ENCODE assay signal across 24 cellular contexts in the genomic region with DNA sequence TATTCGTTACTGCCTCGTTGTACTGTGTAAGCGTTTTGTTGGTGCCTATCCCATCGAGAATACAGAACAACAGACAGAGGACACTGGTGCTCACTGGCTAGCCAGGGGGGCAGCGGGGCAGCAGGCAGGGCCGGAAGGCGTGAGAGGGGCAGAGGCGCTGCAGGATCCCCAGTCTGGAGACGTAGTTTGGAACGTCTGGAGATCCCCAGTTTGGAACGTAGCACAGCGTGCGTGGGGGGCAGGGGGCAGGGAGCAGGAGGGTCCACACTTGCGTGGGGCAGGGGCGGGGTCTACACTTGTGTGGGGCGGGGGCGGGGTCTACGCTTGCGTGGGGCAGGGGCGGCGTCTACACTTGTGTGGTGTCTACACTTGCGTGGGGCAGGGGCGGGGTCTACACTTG.
DNase-seq lines count a peak whose midpoint lies in the region; ATAC-seq, FAIRE-seq and TF ChIP-seq lines count a peak whose summit lies in the region.
"Had no signal": no experiment of that assay in that cellular context is flagged by ENCODE, and none has a peak within 500 bp of the region (broad histone marks: within the 10 kb centered on the region; RNA-seq: fewer than 3 reads in every experiment).

No MANE protein-coding gene starts in this region.

- no peak overlapping the region for H3K27ac ChIP-seq in kidney (ENCODE audit: low read depth in 2 of 2, low read length in 2 of 2)
- H3K27ac ChIP-seq: A549; BLaER1 treated with 17β-estradiol and CSF1 and Interleukin-3, amounts not matched to agents 10 nM and 100 nM had no signal

- intact Hi-C loops in kidney (cut with DNase I) (no loop called here), posterior vena cava (cut with DNase I) (no loop called here), mucosa of descending colon (cut with DNase I, micrococcal nuclease) (no loop called here)

- TF ChIP-seq CTCF in kidney (IDR thresholded peaks at IDR 0.05; ENCODE audit: borderline replicate concordance, extremely low read depth, insufficient read depth): no peak
- TF ChIP-seq CTCF in mucosa of descending colon (IDR thresholded peaks at IDR 0.05): no peak
- no peak for TF ChIP-seq CTCF in omental fat pad (IDR thresholded peaks at IDR 0.05)

- H3K4me1 ChIP-seq in kidney (ENCODE audit: control insufficient read depth in 1 of 2, insufficient read depth in 1 of 2, low read depth in 1 of 2, low read length in 2 of 2) (no peaks in the 10 kb centered on the region), mucosa of descending colon (ENCODE audit: low read depth) (no peaks in the 10 kb centered on the region)
- H3K4me1 ChIP-seq: A549, BE2C had no signal

- H3K4me3 ChIP-seq in kidney (ENCODE audit: low read length in 2 of 2) (no peak overlapping the region), mucosa of descending colon (no peak overlapping the region)
- H3K4me3 ChIP-seq: A549; BLaER1 treated with 17β-estradiol and CSF1 and Interleukin-3, amounts not matched to agents 10 nM and 100 nM had no signal

- ATAC-seq in stimulated activated naive CD8-positive, alpha-beta T cell treated with anti-CD3 and anti-CD28 coated beads, Interleukin-15, amount 100 ng/mL, for 72 hours: peak; percentile 29
- no peak for ATAC-seq in stimulated activated naive CD8-positive, alpha-beta T cell treated with anti-CD3 and anti-CD28 coated beads, Interleukin-15, Interleukin-2, amounts not matched to agents 100 U/mL and 50 U/mL, for 24 hours
- no peak for ATAC-seq in mucosa of descending colon
- ATAC-seq in omental fat pad (ENCODE audit: low FRiP score): no peak
- ATAC-seq: A549 had no signal

- no peak overlapping the region for H3K9ac ChIP-seq in kidney (ENCODE audit: low read length in 2 of 2)
- H3K9ac ChIP-seq: BLaER1 treated with 17β-estradiol and CSF1 and Interleukin-3, amounts not matched to agents 10 nM and 100 nM had no signal

- H3K27me3 Mint-ChIP-seq in stimulated activated naive CD8-positive, alpha-beta T cell treated with anti-CD3 and anti-CD28 coated beads, Interleukin-15, amount 100 ng/mL, for 72 hours: peaks cover 24% of the 10 kb centered on the region

- no peak for DNase-seq in stimulated activated naive CD8-positive, alpha-beta T cell treated with anti-CD3 and anti-CD28 coated beads, Interleukin-15, amount 100 ng/mL, for 72 hours
- DNase-seq in stimulated activated naive CD8-positive, alpha-beta T cell treated with anti-CD3 and anti-CD28 coated beads, Interleukin-15, Interleukin-2, amounts not matched to agents 100 U/mL and 50 U/mL, for 24 hours: no peak
- DNase-seq in kidney: peak; percentile 38
- DNase-seq in posterior vena cava (ENCODE audit: low spot score): peak; percentile 71
- no peak for DNase-seq in NOMO-1 (lab: John Stamatoyannopoulos, UW; ENCODE audit: unreplicated experiment in 2 of 2)
- no peak for DNase-seq in mucosa of descending colon
- DNase-seq in omental fat pad (ENCODE audit: low spot score): no peak
- DNase-seq: 8988T; ACHN; AML-193; BE2C; Calu3; CD4-positive, alpha-beta memory T cell; COR-L47; DMS53; DND-41; GOT3; H7; HCEC 1CT had no signal

- peaks cover 0 to 6% of the 10 kb centered on the region in 2 donors for H3K9me3 Mint-ChIP-seq in stimulated activated naive CD8-positive, alpha-beta T cell treated with anti-CD3 and anti-CD28 coated beads, Interleukin-15, amount 100 ng/mL, for 72 hours

- no peaks in the 10 kb centered on the region for H3K36me3 ChIP-seq in kidney (ENCODE audit: control insufficient read depth in 1 of 2, insufficient read depth in 2 of 2, low read length in 2 of 2)
- no peaks in the 10 kb centered on the region for H3K36me3 ChIP-seq in mucosa of descending colon (ENCODE audit: low read depth)
- H3K36me3 ChIP-seq: BE2C; BLaER1 treated with 17β-estradiol and CSF1 and Interleukin-3, amounts not matched to agents 10 nM and 100 nM had no signal

- H3K4me1 Mint-ChIP-seq in stimulated activated naive CD8-positive, alpha-beta T cell treated with anti-CD3 and anti-CD28 coated beads, Interleukin-15, amount 100 ng/mL, for 72 hours: no peaks in the 10 kb centered on the region
- H3K4me1 Mint-ChIP-seq: CD14-positive monocyte; CD4-positive, alpha-beta memory T cell had no signal

- H3K4me3 Mint-ChIP-seq in stimulated activated naive CD8-positive, alpha-beta T cell treated with anti-CD3 and anti-CD28 coated beads, Interleukin-15, amount 100 ng/mL, for 72 hours: no peak overlapping the region
- H3K4me3 Mint-ChIP-seq: CD14-positive monocyte; CD4-positive, alpha-beta memory T cell had no signal

- H3K9me3 ChIP-seq in kidney (ENCODE audit: control insufficient read depth in 1 of 2, low read length in 2 of 2): no peaks in the 10 kb centered on the region
- no peaks in the 10 kb centered on the region for H3K9me3 ChIP-seq in mucosa of descending colon
- H3K9me3 ChIP-seq: A549; BE2C; BLaER1 treated with 17β-estradiol and CSF1 and Interleukin-3, amounts not matched to agents 10 nM and 100 nM had no signal

- no peak for FAIRE-seq in kidney (lab: Jason Lieb, UNC)
- FAIRE-seq: A549, G401.6, GM12892 had no signal

- H3K27ac Mint-ChIP-seq in stimulated activated naive CD8-positive, alpha-beta T cell treated with anti-CD3 and anti-CD28 coated beads, Interleukin-15, amount 100 ng/mL, for 72 hours: no peak overlapping the region
- H3K27ac Mint-ChIP-seq: CD14-positive monocyte; CD4-positive, alpha-beta memory T cell had no signal

Comparison
In these comparisons a context has a peak if more than half of its experiments do, and no peak if none do; other contexts are left out.
1. DNase-seq: peak in kidney (single experiment) and posterior vena cava (single experiment); none in stimulated activated naive CD8-positive, alpha-beta T cell treated with anti-CD3 and anti-CD28 coated beads, Interleukin-15, amount 100 ng/mL, for 72 hours (0 of 2), stimulated activated naive CD8-positive, alpha-beta T cell treated with anti-CD3 and anti-CD28 coated beads, Interleukin-15, Interleukin-2, amounts not matched to agents 100 U/mL and 50 U/mL, for 24 hours (single experiment), NOMO-1 (0 of 2), mucosa of descending colon (0 of 3) and omental fat pad (single experiment).